ENCODE assay signal across 26 cellular contexts in the genomic region with DNA sequence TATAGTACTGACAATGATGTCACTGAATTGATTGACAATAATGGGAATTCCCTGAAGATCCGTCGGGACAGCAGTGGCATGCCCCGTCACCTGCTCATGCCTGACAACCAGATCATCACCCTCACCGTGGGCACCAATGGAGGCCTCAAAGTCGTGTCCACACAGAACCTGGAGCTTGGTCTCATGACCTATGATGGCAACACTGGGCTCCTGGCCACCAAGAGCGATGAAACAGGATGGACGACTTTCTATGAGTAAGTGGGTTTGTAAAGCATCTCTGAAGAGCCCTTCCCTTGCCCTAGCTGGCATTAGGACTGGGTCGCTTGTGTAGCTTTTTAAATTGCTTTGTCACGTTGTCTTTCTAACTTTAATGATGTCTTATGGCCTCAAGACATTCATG.
"Had no signal": no experiment of that assay in that cellular context is flagged by ENCODE, and none has a peak within 500 bp of the region (broad histone marks: within the 10 kb centered on the region; RNA-seq: fewer than 3 reads in every experiment).

No MANE protein-coding gene starts in this region.

- H3K9me3 ChIP-seq: MG63 had no signal

- FAIRE-seq: astrocyte had no signal

- DNase-seq: activated CD4-positive, alpha-beta memory T cell treated with anti-CD3 and anti-CD28 coated beads, Interleukin-2, amount 10 ng/mL, durations not matched to agents 7 days and 5 days; activated CD4-positive, alpha-beta T cell treated with anti-CD3 and anti-CD28 coated beads, Interleukin-2, amount 50 U/mL, for 1 hour; activated CD4-positive, CD25-positive, alpha-beta regulatory T cell; activated gamma-delta T cell; activated naive CD4-positive, alpha-beta T cell treated with anti-CD3 and anti-CD28 coated beads for 36 hours; activated T-cell treated with anti-CD3 and anti-CD28 coated beads for 4 hours; activated T-cell treated with anti-CD3 and anti-CD28 coated beads, Interleukin-2, amount 50 U/mL, for 48 hours; MG63; MV-4-11; NCI-H1092 treated with DMSO at 0.1 percent for 48 hours; NCI-H1436; NCI-H1694 treated with DMSO at 0.1 percent for 48 hours; NCI-H2029 treated with DMSO at 0.1 percent for 48 hours; NCI-H345; NCI-H510A; NCI-H526 treated with DMSO at 0.1 percent for 48 hours; NCI-H82; NK-92 treated with Interleukin-12 subunit alpha and Interleukin-12 subunit beta, amount 100 ng/mL, for 24 hours; RPMI8226; T-helper 1 cell had no signal

- ATAC-seq: activated T-helper 17 cell treated with anti-CD3 and anti-CD28 coated beads, Interleukin-2, amount 50 U/mL, for 72 hours; Panc1 had no signal

- H3K9ac ChIP-seq: KMS-11 had no signal

- H3K36me3 ChIP-seq: MG63 had no signal

- H3K4me3 ChIP-seq: MG63 had no signal

- H3K27ac ChIP-seq: KMS-11, SK-N-MC, VCaP had no signal

- H3K27me3 ChIP-seq: MG63 had no signal
